ENCODE assay signal across 23 cellular contexts in the genomic region with DNA sequence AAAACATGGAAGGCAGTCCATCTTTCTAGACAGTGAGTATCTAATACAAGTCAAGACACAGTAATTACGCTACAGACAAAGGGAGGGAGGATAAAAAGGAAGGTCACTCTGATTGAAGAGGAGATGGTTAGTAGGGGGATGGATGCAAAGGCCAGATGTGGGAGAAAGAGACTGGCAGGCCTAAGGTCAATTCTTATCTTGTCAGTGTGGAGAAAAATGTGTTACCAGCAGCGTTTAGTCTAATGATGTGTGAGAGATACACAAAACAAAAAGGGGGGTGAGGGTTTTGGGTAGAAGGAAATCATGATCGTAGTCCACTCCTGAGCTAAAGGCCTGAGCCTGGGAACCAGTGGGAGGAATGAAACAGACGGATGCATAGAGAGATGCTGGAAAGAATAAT. TPM values are rescaled to one million over a fixed set of nuclear protein-coding genes. Genes with fewer than 3 reads are reported as not detected.
A peak's percentile ranks its signal among the peaks of the same experiment; 100 is the strongest.
DNase-seq lines count a peak whose midpoint lies in the region; ATAC-seq and TF ChIP-seq lines count a peak whose summit lies in the region.
"Had no signal": no experiment of that assay in that cellular context is flagged by ENCODE, and none has a peak within 500 bp of the region (broad histone marks: within the 10 kb centered on the region; RNA-seq: fewer than 3 reads in every experiment).

No MANE protein-coding gene starts in this region.

- no peak overlapping the region for H3K4me3 Mint-ChIP-seq in activated T-cell treated with anti-CD3 and anti-CD28 coated beads, Interleukin-2, amount 50 U/mL, for 24 hours
- no peak overlapping the region for H3K4me3 Mint-ChIP-seq in central memory CD8-positive, alpha-beta T cell
- H3K4me3 Mint-ChIP-seq: neural crest cell had no signal

- H3K4me2 ChIP-seq in OCI-LY3 (ENCODE audit: low read length): no peak overlapping the region

- H3K27me3 Mint-ChIP-seq in activated T-cell treated with anti-CD3 and anti-CD28 coated beads, Interleukin-2, amount 50 U/mL, for 24 hours: no peaks in the 10 kb centered on the region
- no peaks in the 10 kb centered on the region for H3K27me3 Mint-ChIP-seq in central memory CD8-positive, alpha-beta T cell

- peak overlapping the region; percentile 19 for H3K27ac Mint-ChIP-seq in activated T-cell treated with anti-CD3 and anti-CD28 coated beads, Interleukin-2, amount 50 U/mL, for 24 hours
- peak overlapping the region; percentile 2 for H3K27ac Mint-ChIP-seq in central memory CD8-positive, alpha-beta T cell (ENCODE audit: low read depth)

- ATAC-seq in central memory CD8-positive, alpha-beta T cell (replicated peaks; ENCODE audit: extremely low read depth, poor library complexity, severe bottlenecking): no peak
- ATAC-seq in thoracic aorta (ENCODE audit: insufficient number of reproducible peaks, low FRiP score, low read depth) (no peak), HG02884 (IDR thresholded peaks at IDR 0.05; ENCODE audit: unreplicated experiment) (no peak)
- ATAC-seq: HepG2, Panc1, psoas muscle had no signal

- no peaks in the 10 kb centered on the region for H3K27me3 ChIP-seq in OCI-LY3 (ENCODE audit: low read depth, low read length)
- no peaks in the 10 kb centered on the region for H3K27me3 ChIP-seq in thoracic aorta (replicated peaks; ENCODE audit: insufficient read depth)
- H3K27me3 ChIP-seq in SJCRH30: no peaks in the 10 kb centered on the region
- H3K27me3 ChIP-seq: esophagus squamous epithelium, MG63, vagina had no signal

- H3K27ac ChIP-seq in OCI-LY3 (ENCODE audit: low read length): peak overlapping the region; percentile 31
- peak overlapping the region; percentile 85 to 88 for H3K27ac ChIP-seq in thoracic aorta
- no peak overlapping the region for H3K27ac ChIP-seq in SJCRH30
- H3K27ac ChIP-seq: C4-2B, psoas muscle, SK-N-MC, vagina had no signal

- peaks cover 86% of the 10 kb centered on the region for H3K36me3 ChIP-seq in OCI-LY3 (replicated peaks; ENCODE audit: low read depth, low read length)
- no peaks in the 10 kb centered on the region for H3K36me3 ChIP-seq in thoracic aorta
- no peaks in the 10 kb centered on the region for H3K36me3 ChIP-seq in SJCRH30
- H3K36me3 ChIP-seq: esophagus squamous epithelium had no signal

- no peak for DNase-seq in activated T-cell treated with anti-CD3 and anti-CD28 coated beads, Interleukin-2, amount 50 U/mL, for 24 hours
- no peak for DNase-seq in activated T-cell treated with anti-CD3 and anti-CD28 coated beads, Interleukin-2, amount 50 U/mL, for 1 hour
- no peak for DNase-seq in central memory CD8-positive, alpha-beta T cell (ENCODE audit: low spot score in 2 of 2)
- no peak for DNase-seq in thoracic aorta (ENCODE audit: low spot score)
- no peak for DNase-seq in pons (ENCODE audit: low spot score)
- DNase-seq in SJCRH30: no peak
- DNase-seq: ACHN, anterior cingulate cortex, cerebellar nuclear complex, DMS53, esophagus squamous epithelium, H7, mesendoderm, MG63, psoas muscle had no signal

- H3K4me3 ChIP-seq in OCI-LY3 (ENCODE audit: low read length) (no peak overlapping the region), thoracic aorta (no peak overlapping the region), SJCRH30 (no peak overlapping the region)
- H3K4me3 ChIP-seq: esophagus squamous epithelium, MG63, psoas muscle, SK-N-MC, vagina had no signal

- no peak overlapping the region for H3K9ac ChIP-seq in OCI-LY3 (ENCODE audit: low read length)

- H3K36me3 Mint-ChIP-seq in activated T-cell treated with anti-CD3 and anti-CD28 coated beads, Interleukin-2, amount 50 U/mL, for 24 hours (ENCODE audit: low read depth): peaks cover 79% of the 10 kb centered on the region
- H3K36me3 Mint-ChIP-seq in central memory CD8-positive, alpha-beta T cell (ENCODE audit: insufficient read depth): peaks cover 20% of the 10 kb centered on the region

- no peak overlapping the region for H2AFZ ChIP-seq in OCI-LY3 (ENCODE audit: low read depth, low read length)

- peaks cover 97% of the 10 kb centered on the region for H4K20me1 ChIP-seq in OCI-LY3 (ENCODE audit: insufficient read depth, low read length)

- peaks cover 71% of the 10 kb centered on the region for H3K4me1 Mint-ChIP-seq in activated T-cell treated with anti-CD3 and anti-CD28 coated beads, Interleukin-2, amount 50 U/mL, for 24 hours (ENCODE audit: low read depth)
- peaks cover 65% of the 10 kb centered on the region for H3K4me1 Mint-ChIP-seq in central memory CD8-positive, alpha-beta T cell
- H3K4me1 Mint-ChIP-seq: neural crest cell had no signal

- TF ChIP-seq CTCF in OCI-LY3 (IDR thresholded peaks at IDR 0.05; ENCODE audit: low read depth, low read length): no peak
- TF ChIP-seq CTCF in thoracic aorta (IDR thresholded peaks at IDR 0.05): no peak

- H3K79me2 ChIP-seq in OCI-LY3 (ENCODE audit: low read length): peaks cover 99% of the 10 kb centered on the region

- H3K9me3 Mint-ChIP-seq in activated T-cell treated with anti-CD3 and anti-CD28 coated beads, Interleukin-2, amount 50 U/mL, for 24 hours: no peaks in the 10 kb centered on the region
- no peaks in the 10 kb centered on the region for H3K9me3 Mint-ChIP-seq in central memory CD8-positive, alpha-beta T cell

- no peaks in the 10 kb centered on the region for H3K9me3 ChIP-seq in OCI-LY3 (ENCODE audit: insufficient read depth, low read length)
- peaks cover 5% of the 10 kb centered on the region for H3K9me3 ChIP-seq in thoracic aorta
- H3K9me3 ChIP-seq in SJCRH30 (replicated peaks): no peaks in the 10 kb centered on the region
- H3K9me3 ChIP-seq: psoas muscle had no signal

- H3K4me1 ChIP-seq in OCI-LY3 (ENCODE audit: low read length) (peaks cover 42% of the 10 kb centered on the region), thoracic aorta (ENCODE audit: control insufficient read depth in 1 of 2, low read depth in 2 of 2) (peaks cover 51 to 75% of the 10 kb centered on the region in 2 donors), SJCRH30 (no peaks in the 10 kb centered on the region; the same call in 1 of the 2 replicates)
- H3K4me1 ChIP-seq: vagina had no signal

RNA-seq across cellular contexts. Expression of a gene that starts 46.7 kb away (rescaled TPM):
- total RNA-seq in thoracic aorta: 100 to 1,000 TPM in 1 of 2 donors, 10 to 100 TPM in 1; 69.7 to 108 TPM
- 17.0 and 20.1 TPM in 2 replicates for total RNA-seq in SJCRH30 (2014; rRNA removed; shearing (Covaris generic))
- total RNA-seq: HepG2 had no signal
